8 cellular contexts compared by ENCODE assay signal in the genomic region with DNA sequence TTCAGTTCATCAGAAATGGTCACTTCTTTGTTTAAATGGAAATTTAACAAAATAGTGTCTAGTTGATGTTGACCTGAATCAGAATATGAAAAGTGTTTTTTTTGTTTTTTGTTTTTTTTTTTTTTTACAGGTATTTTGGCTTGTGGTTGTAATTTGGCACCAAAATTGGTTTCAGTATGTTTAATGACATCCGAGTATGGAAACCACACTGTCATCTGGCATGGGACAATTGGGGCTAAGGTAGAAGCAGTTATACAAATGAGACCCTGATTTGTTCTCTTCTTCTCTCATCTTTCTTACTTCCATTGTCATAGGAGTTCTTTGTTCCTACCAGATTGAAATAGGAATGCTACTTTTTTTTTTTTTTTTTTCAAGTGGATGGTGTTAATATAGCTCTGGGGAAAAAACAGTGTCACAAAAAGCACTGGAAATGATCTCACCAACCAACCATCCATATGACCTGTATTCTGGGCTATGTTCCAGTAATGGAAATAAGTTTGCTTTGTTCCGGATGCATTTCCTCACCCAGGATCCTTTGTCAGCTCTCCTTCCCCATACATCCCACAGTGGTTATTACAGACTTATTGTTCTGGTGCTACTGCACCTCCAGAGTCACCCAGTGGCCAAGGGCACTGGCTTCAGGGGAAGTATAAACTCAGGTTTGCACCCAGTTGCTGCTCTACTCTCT.
DNase-seq lines count a peak whose midpoint lies in the region; ATAC-seq and TF ChIP-seq lines count a peak whose summit lies in the region.

No MANE protein-coding gene starts in this region.

- TF ChIP-seq CTCF in Calu3 (IDR thresholded peaks at IDR 0.05; ENCODE audit: unreplicated experiment) (no peak), chondrocyte (IDR thresholded peaks at IDR 0.05) (peak; percentile 9)

- H3K9me3 Mint-ChIP-seq in Calu3 (ENCODE audit: low read depth, unreplicated experiment): peaks cover 6% of the 10 kb centered on the region
- H3K9me3 Mint-ChIP-seq in chondrocyte (ENCODE audit: low read depth): peaks cover 22% of the 10 kb centered on the region
- H3K9me3 Mint-ChIP-seq in activated T-helper 1 cell treated with anti-CD3 and anti-CD28 coated beads, Interleukin-12 subunit alpha, Interleukin-12 subunit beta, Interleukin-2, Interleukin-4 antibody, amounts not matched to agents 30 ng/mL and 10 ng/mL and 1 ng/mL, durations not matched to agents 14 hours and 24 hours and 36 hours: peaks cover 5% of the 10 kb centered on the region

- CTCF ChIA-PET in Calu3 (lab: Charles Lee): interaction anchor here (0.5 to 1.4 kb wide), 14 partner anchors 38 to 1325 kb away, joined by 3 to 10 read pairs (median 4); no protein-coding TSS in a partner anchor

- no peaks in the 10 kb centered on the region for H3K27me3 Mint-ChIP-seq in Calu3 (ENCODE audit: unreplicated experiment)
- H3K27me3 Mint-ChIP-seq in chondrocyte (ENCODE audit: low read depth): no peaks in the 10 kb centered on the region
- no peaks in the 10 kb centered on the region for H3K27me3 Mint-ChIP-seq in activated T-helper 1 cell treated with anti-CD3 and anti-CD28 coated beads, Interleukin-12 subunit alpha, Interleukin-12 subunit beta, Interleukin-2, Interleukin-4 antibody, amounts not matched to agents 30 ng/mL and 10 ng/mL and 1 ng/mL, durations not matched to agents 14 hours and 24 hours and 36 hours (ENCODE audit: insufficient read depth)

- peaks cover 54% of the 10 kb centered on the region for H3K4me1 Mint-ChIP-seq in Calu3 (ENCODE audit: low read depth, unreplicated experiment)
- H3K4me1 Mint-ChIP-seq in chondrocyte (ENCODE audit: low read depth): peaks cover 45% of the 10 kb centered on the region
- H3K4me1 Mint-ChIP-seq in activated T-helper 1 cell treated with anti-CD3 and anti-CD28 coated beads, Interleukin-12 subunit alpha, Interleukin-12 subunit beta, Interleukin-2, Interleukin-4 antibody, amounts not matched to agents 30 ng/mL and 10 ng/mL and 1 ng/mL, durations not matched to agents 14 hours and 24 hours and 36 hours (ENCODE audit: low read depth): peaks cover 7% of the 10 kb centered on the region

- H3K27ac Mint-ChIP-seq in Calu3 (ENCODE audit: unreplicated experiment): peak overlapping the region; percentile 92
- H3K27ac Mint-ChIP-seq in chondrocyte (ENCODE audit: unreplicated experiment): peak overlapping the region; percentile 92
- no peak overlapping the region for H3K27ac Mint-ChIP-seq in activated T-helper 1 cell treated with anti-CD3 and anti-CD28 coated beads, Interleukin-12 subunit alpha, Interleukin-12 subunit beta, Interleukin-2, Interleukin-4 antibody, amounts not matched to agents 30 ng/mL and 10 ng/mL and 1 ng/mL, durations not matched to agents 14 hours and 24 hours and 36 hours

- DNase-seq in Calu3 (peak; percentile 50), NCI-H2107 treated with DMSO at 0.1 percent for 48 hours (lab: John Stamatoyannopoulos, UW; ENCODE audit: unreplicated experiment) (peak; percentile 92), chondrocyte (ENCODE audit: low spot score) (no peak), lung microvascular endothelial cell (ENCODE audit: low read depth in 2 of 2) (peak; percentile 94 to 96), putamen (ENCODE audit: low spot score) (no peak), erythroblast (lab: John Stamatoyannopoulos, UW) (no peak)
- no peak for DNase-seq in activated T-helper 1 cell treated with anti-CD3 and anti-CD28 coated beads, Interleukin-12 subunit alpha, Interleukin-12 subunit beta, Interleukin-2, Interleukin-4 antibody, amounts not matched to agents 30 ng/mL and 10 ng/mL and 1 ng/mL, durations not matched to agents 14 hours and 24 hours and 36 hours (ENCODE audit: low spot score)

- no TSS peak for BruUV-seq in Calu3 (replicated peaks; lab: Mats Ljungman, UMichigan)

- H3K4me3 Mint-ChIP-seq in Calu3 (ENCODE audit: low read depth, unreplicated experiment): peak overlapping the region; percentile 21
- no peak overlapping the region for H3K4me3 Mint-ChIP-seq in chondrocyte (ENCODE audit: unreplicated experiment)
- no peak overlapping the region for H3K4me3 Mint-ChIP-seq in activated T-helper 1 cell treated with anti-CD3 and anti-CD28 coated beads, Interleukin-12 subunit alpha, Interleukin-12 subunit beta, Interleukin-2, Interleukin-4 antibody, amounts not matched to agents 30 ng/mL and 10 ng/mL and 1 ng/mL, durations not matched to agents 14 hours and 24 hours and 36 hours

- intact Hi-C loops in Calu3 (cut with micrococcal nuclease; ENCODE audit: unreplicated experiment): loop anchor here (2.0 to 5.0 kb wide), 5 partner anchors 48 to 263 kb away; no protein-coding TSS in a partner anchor
- intact Hi-C loops in activated T-helper 1 cell treated with anti-CD3 and anti-CD28 coated beads, Interleukin-12 subunit alpha, Interleukin-12 subunit beta, Interleukin-2, Interleukin-4 antibody, amounts not matched to agents 30 ng/mL and 10 ng/mL and 1 ng/mL, durations not matched to agents 14 hours and 24 hours and 36 hours (cut with micrococcal nuclease): no loop called here

- TF ChIP-seq POLR2A in erythroblast (IDR thresholded peaks at IDR 0.05; ENCODE audit: low read length): no peak

- H3K36me3 Mint-ChIP-seq in Calu3 (ENCODE audit: insufficient read depth, unreplicated experiment) (peaks cover 15% of the 10 kb centered on the region), chondrocyte (ENCODE audit: low read depth) (no peaks in the 10 kb centered on the region)
- H3K36me3 Mint-ChIP-seq in activated T-helper 1 cell treated with anti-CD3 and anti-CD28 coated beads, Interleukin-12 subunit alpha, Interleukin-12 subunit beta, Interleukin-2, Interleukin-4 antibody, amounts not matched to agents 30 ng/mL and 10 ng/mL and 1 ng/mL, durations not matched to agents 14 hours and 24 hours and 36 hours (ENCODE audit: low read depth): no peaks in the 10 kb centered on the region

- ATAC-seq in GM19351 (IDR thresholded peaks at IDR 0.05; ENCODE audit: unreplicated experiment): no peak

Comparison
In these comparisons a context has a peak if more than half of its experiments do, and no peak if none do; other contexts are left out.
1. DNase-seq: peak in Calu3 (single experiment), NCI-H2107 treated with DMSO at 0.1 percent for 48 hours (single experiment) and lung microvascular endothelial cell (2 of 2); none in chondrocyte (single experiment), activated T-helper 1 cell treated with anti-CD3 and anti-CD28 coated beads, Interleukin-12 subunit alpha, Interleukin-12 subunit beta, Interleukin-2, Interleukin-4 antibody, amounts not matched to agents 30 ng/mL and 10 ng/mL and 1 ng/mL, durations not matched to agents 14 hours and 24 hours and 36 hours (single experiment), putamen (single experiment) and erythroblast (0 of 2).